In the genomic region with DNA sequence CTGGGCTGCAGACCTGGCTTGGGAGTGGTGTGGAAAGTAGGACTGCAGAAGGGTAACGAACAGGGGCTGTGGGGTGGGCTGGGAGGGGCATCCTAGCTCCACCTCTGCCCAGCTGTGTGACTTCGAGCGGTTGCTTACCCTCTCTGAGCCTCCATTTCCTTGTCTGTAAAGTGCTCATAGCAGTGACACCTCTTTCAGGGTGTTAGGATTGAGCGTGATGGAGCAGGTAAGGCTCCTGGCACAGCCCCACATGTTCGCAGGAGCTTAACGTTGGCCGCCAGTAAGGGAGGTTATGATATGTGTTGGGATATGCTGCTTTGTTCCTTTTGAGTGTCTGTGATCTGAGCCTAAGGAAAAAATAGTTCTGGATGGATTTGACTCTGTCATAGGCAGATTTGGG, we compare ENCODE assay signal across 13 cellular contexts. TPM values are rescaled to one million over a fixed set of nuclear protein-coding genes. Genes with fewer than 3 reads are reported as not detected.
A peak's percentile ranks its signal among the peaks of the same experiment; 100 is the strongest.
DNase-seq lines count a peak whose midpoint lies in the region; ATAC-seq, FAIRE-seq and TF ChIP-seq lines count a peak whose summit lies in the region.
"Had no signal": no experiment of that assay in that cellular context is flagged by ENCODE, and none has a peak within 500 bp of the region (broad histone marks: within the 10 kb centered on the region; RNA-seq: fewer than 3 reads in every experiment).

No MANE protein-coding gene starts in this region.

- H3K36me3 ChIP-seq in heart left ventricle (no peaks in the 10 kb centered on the region), hepatocyte (replicated peaks; ENCODE audit: insufficient read depth, low read depth) (no peaks in the 10 kb centered on the region), pancreas (no peaks in the 10 kb centered on the region), upper lobe of right lung (no peaks in the 10 kb centered on the region)
- H3K36me3 ChIP-seq: thoracic aorta had no signal

- DNase-seq in heart left ventricle (no peak), Right ventricle myocardium inferior (ENCODE audit: missing footprints) (no peak), hepatocyte (ENCODE audit: low spot score) (no peak), pancreas (no peak), upper lobe of right lung (no peak), T-cell (no peak), EL (no peak)
- DNase-seq in natural killer cell treated with Interleukin-12 subunit alpha and Interleukin-12 subunit beta and Interleukin-15 and Interleukin-18, amount 100 ng/mL, for 72 hours (ENCODE audit: low spot score), result no peak
- DNase-seq: activated naive CD8-positive, alpha-beta T cell treated with anti-CD3 and anti-CD28 coated beads for 36 hours; KBM-7; NCI-H146 had no signal

- no peak overlapping the region for H3K4me3 Mint-ChIP-seq in natural killer cell treated with Interleukin-12 subunit alpha and Interleukin-12 subunit beta and Interleukin-15 and Interleukin-18, amount 100 ng/mL, for 72 hours
- H3K4me3 Mint-ChIP-seq in T-cell, result no peak overlapping the region
- H3K4me3 Mint-ChIP-seq: activated naive CD8-positive, alpha-beta T cell treated with anti-CD3 and anti-CD28 coated beads for 36 hours; dendritic cell treated with granulocyte-macrophage colony-stimulating factor and Interleukin-4, amounts not matched to agents 40 ng/mL and 50 ng/mL, for 4 days had no signal

- no peak for FAIRE-seq in pancreas (lab: Jason Lieb, UNC)

- H3K27me3 Mint-ChIP-seq in natural killer cell treated with Interleukin-12 subunit alpha and Interleukin-12 subunit beta and Interleukin-15 and Interleukin-18, amount 100 ng/mL, for 72 hours, result no peaks in the 10 kb centered on the region
- H3K27me3 Mint-ChIP-seq in T-cell, result no peaks in the 10 kb centered on the region
- H3K27me3 Mint-ChIP-seq: activated naive CD8-positive, alpha-beta T cell treated with anti-CD3 and anti-CD28 coated beads for 36 hours; dendritic cell treated with granulocyte-macrophage colony-stimulating factor and Interleukin-4, amounts not matched to agents 40 ng/mL and 50 ng/mL, for 4 days had no signal

- no peak overlapping the region for H3K4me3 ChIP-seq in heart left ventricle
- no peak overlapping the region for H3K4me3 ChIP-seq in hepatocyte
- H3K4me3 ChIP-seq in pancreas, result peak overlapping the region in 1 of 4 donors; percentile 3
- no peak overlapping the region for H3K4me3 ChIP-seq in upper lobe of right lung
- H3K4me3 ChIP-seq: thoracic aorta had no signal

- no peaks in the 10 kb centered on the region for H3K9me3 Mint-ChIP-seq in natural killer cell treated with Interleukin-12 subunit alpha and Interleukin-12 subunit beta and Interleukin-15 and Interleukin-18, amount 100 ng/mL, for 72 hours
- no peaks in the 10 kb centered on the region for H3K9me3 Mint-ChIP-seq in T-cell
- H3K9me3 Mint-ChIP-seq: activated naive CD8-positive, alpha-beta T cell treated with anti-CD3 and anti-CD28 coated beads for 36 hours; dendritic cell treated with granulocyte-macrophage colony-stimulating factor and Interleukin-4, amounts not matched to agents 40 ng/mL and 50 ng/mL, for 4 days had no signal

- H3K4me1 Mint-ChIP-seq in natural killer cell treated with Interleukin-12 subunit alpha and Interleukin-12 subunit beta and Interleukin-15 and Interleukin-18, amount 100 ng/mL, for 72 hours (ENCODE audit: low read depth in 2 of 2), result peaks cover 0 to 3% of the 10 kb centered on the region in 2 donors
- H3K4me1 Mint-ChIP-seq in T-cell, result no peaks in the 10 kb centered on the region
- H3K4me1 Mint-ChIP-seq: activated naive CD8-positive, alpha-beta T cell treated with anti-CD3 and anti-CD28 coated beads for 36 hours had no signal

- H3K27ac Mint-ChIP-seq in natural killer cell treated with Interleukin-12 subunit alpha and Interleukin-12 subunit beta and Interleukin-15 and Interleukin-18, amount 100 ng/mL, for 72 hours, result no peak overlapping the region
- no peak overlapping the region for H3K27ac Mint-ChIP-seq in T-cell
- H3K27ac Mint-ChIP-seq: activated naive CD8-positive, alpha-beta T cell treated with anti-CD3 and anti-CD28 coated beads for 36 hours; dendritic cell treated with granulocyte-macrophage colony-stimulating factor and Interleukin-4, amounts not matched to agents 40 ng/mL and 50 ng/mL, for 4 days had no signal

- H3K9me2 ChIP-seq in hepatocyte (replicated peaks; ENCODE audit: insufficient read depth), result no peaks in the 10 kb centered on the region

- CTCF ChIA-PET in T-cell (lab: Charles Lee), result no interaction called here

- ATAC-seq in heart left ventricle (no peak), Right ventricle myocardium inferior (no peak), pancreas (peak in 1 of 4 donors; percentile 1), upper lobe of right lung (no peak), T-cell (replicated peaks in 1 of 4) (no peak)
- no peak for ATAC-seq in natural killer cell treated with Interleukin-12 subunit alpha and Interleukin-12 subunit beta and Interleukin-15 and Interleukin-18, amount 100 ng/mL, for 72 hours

- H3K4me1 ChIP-seq in heart left ventricle (peaks cover 17 to 100% (median 89%) of the 10 kb centered on the region in 12 donors), hepatocyte (ENCODE audit: insufficient read depth) (peaks cover 67% of the 10 kb centered on the region), pancreas (peaks cover 82 to 90% (median 82%) of the 10 kb centered on the region in 3 donors), upper lobe of right lung (peaks cover 87% of the 10 kb centered on the region)

- POLR2A ChIA-PET in T-cell (lab: Charles Lee), result no interaction called here

- peak overlapping the region; percentile 52 for H3K4me2 ChIP-seq in hepatocyte

- H3K27ac ChIP-seq in heart left ventricle (peak overlapping the region in 8 of 12 donors; percentile 6 to 85 (median 43)), hepatocyte (peak overlapping the region; percentile 96), pancreas (peak overlapping the region; percentile 18 to 81 (median 67)), upper lobe of right lung (peak overlapping the region; percentile 32)

- no peaks in the 10 kb centered on the region for H3K27me3 ChIP-seq in heart left ventricle
- no peaks in the 10 kb centered on the region for H3K27me3 ChIP-seq in hepatocyte
- H3K27me3 ChIP-seq in pancreas, result no peaks in the 10 kb centered on the region
- no peaks in the 10 kb centered on the region for H3K27me3 ChIP-seq in upper lobe of right lung

- H3K9me3 ChIP-seq in heart left ventricle (no peaks in the 10 kb centered on the region), hepatocyte (ENCODE audit: low read depth) (no peaks in the 10 kb centered on the region), pancreas (no peaks in the 10 kb centered on the region), upper lobe of right lung (no peaks in the 10 kb centered on the region)
- H3K9me3 ChIP-seq: thoracic aorta had no signal

- no peak for TF ChIP-seq CTCF in heart left ventricle (IDR thresholded peaks at IDR 0.05)
- TF ChIP-seq CTCF in hepatocyte (IDR thresholded peaks at IDR 0.05; ENCODE audit: poor library complexity), result no peak
- no peak for TF ChIP-seq CTCF in pancreas (IDR thresholded peaks at IDR 0.05)
- TF ChIP-seq CTCF in upper lobe of right lung (IDR thresholded peaks at IDR 0.05), result no peak

- no peaks in the 10 kb centered on the region for H3K36me3 Mint-ChIP-seq in natural killer cell treated with Interleukin-12 subunit alpha and Interleukin-12 subunit beta and Interleukin-15 and Interleukin-18, amount 100 ng/mL, for 72 hours
- H3K36me3 Mint-ChIP-seq in T-cell, result no peaks in the 10 kb centered on the region
- H3K36me3 Mint-ChIP-seq: activated naive CD8-positive, alpha-beta T cell treated with anti-CD3 and anti-CD28 coated beads for 36 hours had no signal

- intact Hi-C loops in heart left ventricle (cut with DNase I), result no loop called here
- intact Hi-C loops in Right ventricle myocardium inferior (cut with DNase I), result no loop called here
- intact Hi-C loops in pancreas (cut with DNase I), result no loop called here
- intact Hi-C loops in upper lobe of right lung (cut with DNase I), result no loop called here

- TF ChIP-seq POLR2A in heart left ventricle (IDR thresholded peaks at IDR 0.05), result no peak

- H4K20me1 ChIP-seq in hepatocyte (ENCODE audit: insufficient read depth, poor library complexity, severe bottlenecking), result peaks cover 73% of the 10 kb centered on the region

- WGBS in heart left ventricle, 4 donors, result 76 to 79% (median 77%) methylated on average over 6 to 7 of the region's 7 CpGs
- 63% methylated on average over 7 of the region's 7 CpGs for WGBS in hepatocyte (ENCODE audit: low lambda C conversion rate, missing lambda C conversion rate)
- 29 to 39% methylated on average over 7 of the region's 7 CpGs for WGBS in pancreas, 2 donors

- peaks cover 91% of the 10 kb centered on the region for H3K79me2 ChIP-seq in hepatocyte

- H2AFZ ChIP-seq in hepatocyte, result no peak overlapping the region

RNA-seq across cellular contexts. Expression of a gene that starts 2.1 kb away (rescaled TPM):
- total RNA-seq in heart left ventricle, result 100 to 1,000 TPM in 2 of 9 donors, 10 to 100 TPM in 7; 50.2 to 156 (median 68.5) TPM
- 10 to 100 TPM; 32.1 to 53.5 TPM for polyA plus RNA-seq in heart left ventricle
- 60.4 TPM for total RNA-seq in Right ventricle myocardium inferior
- total RNA-seq in hepatocyte, result 66.7 and 85.1 TPM in 2 replicates
- 30.2 and 42.5 TPM in 2 replicates for polyA plus RNA-seq in hepatocyte
- total RNA-seq in pancreas, result 10 to 100 TPM; 35.5 to 57.2 (median 41.0) TPM
- polyA plus RNA-seq in pancreas, result 10 to 100 TPM in 1 of 2 donors, 1 to 10 TPM in 1; 9.9 to 20.2 TPM
- 143 TPM for total RNA-seq in upper lobe of right lung
- 1 to 10 TPM; 4.0 to 7.8 TPM for total RNA-seq in natural killer cell treated with Interleukin-12 subunit alpha and Interleukin-12 subunit beta and Interleukin-15 and Interleukin-18, amount 100 ng/mL, for 72 hours
- total RNA-seq in T-cell, result 1 to 10 TPM in 3 of 5 donors, under 1 TPM in 2; 0.83 to 2.0 (median 1.2) TPM

Comparison
In these comparisons a context has a peak if more than half of its experiments do, and no peak if none do; other contexts are left out.
1. H3K27ac ChIP-seq: peak in every context shown above with its lines; median percentile 96 in hepatocyte; 67 in pancreas; 43 in heart left ventricle; 32 in upper lobe of right lung.